1 cellular context compared by ENCODE assay signal in the genomic region with DNA sequence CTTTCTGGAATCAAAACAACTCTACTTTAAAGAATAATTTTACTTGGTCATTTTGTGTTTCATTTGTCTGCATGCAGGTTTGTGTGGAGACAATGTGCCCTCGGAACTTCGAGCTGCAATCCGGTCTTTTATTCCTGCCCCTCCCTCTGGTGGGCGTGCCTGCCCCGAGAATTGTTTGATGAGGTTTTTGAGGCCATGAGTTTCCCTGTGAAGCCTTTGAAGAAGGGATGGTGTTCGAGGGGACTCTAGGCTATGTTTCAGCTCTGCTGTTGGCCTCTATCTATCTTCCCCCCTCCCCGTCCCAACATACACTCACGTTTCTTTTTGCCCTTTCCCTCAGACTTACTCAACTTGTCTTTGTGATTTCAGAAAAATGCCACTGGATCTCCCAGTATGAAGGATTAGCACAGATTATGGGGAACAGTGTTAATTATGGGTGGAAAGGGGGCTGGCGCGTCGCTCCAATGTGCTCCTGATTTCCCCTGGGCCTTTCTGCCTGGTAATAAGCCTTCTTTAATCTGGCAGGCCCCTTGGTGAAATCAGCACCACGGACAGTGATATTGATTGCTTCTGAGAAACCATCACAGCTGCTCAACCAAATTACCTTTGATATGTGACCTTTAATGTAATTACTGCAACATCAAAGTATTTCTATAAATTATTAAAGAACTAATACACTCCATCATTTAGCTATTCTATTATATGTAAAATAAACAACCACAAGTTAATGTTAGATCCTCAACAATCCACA.
TF ChIP-seq lines count a peak whose summit lies in the region.

No MANE protein-coding gene starts in this region.

TF ChIP-seq in HepG2, 621 proteins besides CTCF, POLR2A, EP300 and RAD21 (continued from another document):
- TF ChIP-seq, protein P1, sequence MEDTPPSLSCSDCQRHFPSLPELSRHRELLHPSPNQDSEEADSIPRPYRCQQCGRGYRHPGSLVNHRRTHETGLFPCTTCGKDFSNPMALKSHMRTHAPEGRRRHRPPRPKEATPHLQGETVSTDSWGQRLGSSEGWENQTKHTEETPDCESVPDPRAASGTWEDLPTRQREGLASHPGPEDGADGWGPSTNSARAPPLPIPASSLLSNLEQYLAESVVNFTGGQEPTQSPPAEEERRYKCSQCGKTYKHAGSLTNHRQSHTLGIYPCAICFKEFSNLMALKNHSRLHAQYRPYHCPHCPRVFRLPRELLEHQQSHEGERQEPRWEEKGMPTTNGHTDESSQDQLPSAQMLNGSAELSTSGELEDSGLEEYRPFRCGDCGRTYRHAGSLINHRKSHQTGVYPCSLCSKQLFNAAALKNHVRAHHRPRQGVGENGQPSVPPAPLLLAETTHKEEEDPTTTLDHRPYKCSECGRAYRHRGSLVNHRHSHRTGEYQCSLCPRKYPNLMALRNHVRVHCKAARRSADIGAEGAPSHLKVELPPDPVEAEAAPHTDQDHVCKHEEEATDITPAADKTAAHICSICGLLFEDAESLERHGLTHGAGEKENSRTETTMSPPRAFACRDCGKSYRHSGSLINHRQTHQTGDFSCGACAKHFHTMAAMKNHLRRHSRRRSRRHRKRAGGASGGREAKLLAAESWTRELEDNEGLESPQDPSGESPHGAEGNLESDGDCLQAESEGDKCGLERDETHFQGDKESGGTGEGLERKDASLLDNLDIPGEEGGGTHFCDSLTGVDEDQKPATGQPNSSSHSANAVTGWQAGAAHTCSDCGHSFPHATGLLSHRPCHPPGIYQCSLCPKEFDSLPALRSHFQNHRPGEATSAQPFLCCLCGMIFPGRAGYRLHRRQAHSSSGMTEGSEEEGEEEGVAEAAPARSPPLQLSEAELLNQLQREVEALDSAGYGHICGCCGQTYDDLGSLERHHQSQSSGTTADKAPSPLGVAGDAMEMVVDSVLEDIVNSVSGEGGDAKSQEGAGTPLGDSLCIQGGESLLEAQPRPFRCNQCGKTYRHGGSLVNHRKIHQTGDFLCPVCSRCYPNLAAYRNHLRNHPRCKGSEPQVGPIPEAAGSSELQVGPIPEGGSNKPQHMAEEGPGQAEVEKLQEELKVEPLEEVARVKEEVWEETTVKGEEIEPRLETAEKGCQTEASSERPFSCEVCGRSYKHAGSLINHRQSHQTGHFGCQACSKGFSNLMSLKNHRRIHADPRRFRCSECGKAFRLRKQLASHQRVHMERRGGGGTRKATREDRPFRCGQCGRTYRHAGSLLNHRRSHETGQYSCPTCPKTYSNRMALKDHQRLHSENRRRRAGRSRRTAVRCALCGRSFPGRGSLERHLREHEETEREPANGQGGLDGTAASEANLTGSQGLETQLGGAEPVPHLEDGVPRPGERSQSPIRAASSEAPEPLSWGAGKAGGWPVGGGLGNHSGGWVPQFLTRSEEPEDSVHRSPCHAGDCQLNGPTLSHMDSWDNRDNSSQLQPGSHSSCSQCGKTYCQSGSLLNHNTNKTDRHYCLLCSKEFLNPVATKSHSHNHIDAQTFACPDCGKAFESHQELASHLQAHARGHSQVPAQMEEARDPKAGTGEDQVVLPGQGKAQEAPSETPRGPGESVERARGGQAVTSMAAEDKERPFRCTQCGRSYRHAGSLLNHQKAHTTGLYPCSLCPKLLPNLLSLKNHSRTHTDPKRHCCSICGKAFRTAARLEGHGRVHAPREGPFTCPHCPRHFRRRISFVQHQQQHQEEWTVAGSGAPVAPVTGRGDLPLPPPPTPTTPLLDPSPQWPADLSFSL (CRISPR knock-in tag; IDR thresholded peaks at IDR 0.05) = no peak
- TF ChIP-seq MIER2 (CRISPR knock-in tag; IDR thresholded peaks at IDR 0.05) (peak; percentile 95), KLF6 (CRISPR knock-in tag; IDR thresholded peaks at IDR 0.05) (0 out of 2 replicates have a peak, but pooled peaks have one; percentile 40), ZNF773 (CRISPR knock-in tag; IDR thresholded peaks at IDR 0.05; ENCODE audit: borderline replicate concordance) (no peak)
